In genomic region chr17:47956818-47957590, GRCh38 we compare ENCODE assay signal across 1 cellular context.
TF ChIP-seq lines count a peak whose summit lies in the region.

No MANE protein-coding gene starts in this region.

TF ChIP-seq in GM23338, 12 proteins besides CTCF, POLR2A, EP300 and RAD21 (continued from another document):
- TF ChIP-seq REST (IDR thresholded peaks at IDR 0.05; ENCODE audit: unreplicated experiment): no peak
- TF ChIP-seq EZH2 (IDR thresholded peaks at IDR 0.05; ENCODE audit: low read depth, unreplicated experiment): no peak
- no peak for TF ChIP-seq ZNF462 (CRISPR knock-in tag; IDR thresholded peaks at IDR 0.05)
TF ChIP-seq in GM23338: peak in this region for 0.
